In genomic region chr1:18907914-18908845, GRCh38 we compare ENCODE assay signal across 1 cellular context.
TF ChIP-seq lines count a peak whose summit lies in the region.

No MANE protein-coding gene starts in this region.

TF ChIP-seq in K562, 482 proteins besides CTCF, POLR2A, EP300 and RAD21 (continued from another document and continues in another):
- TF ChIP-seq MGA (IDR thresholded peaks at IDR 0.05) (no peak), ZNF23 (CRISPR knock-in tag; IDR thresholded peaks at IDR 0.05) (no peak), E4F1 (CRISPR knock-in tag; IDR thresholded peaks at IDR 0.05; ENCODE audit: borderline replicate concordance) (no peak), ESRRA (IDR thresholded peaks at IDR 0.05; ENCODE audit: borderline replicate concordance, low read depth) (0 out of 2 replicates have a peak, but pooled peaks have one; percentile 0), STAG1 (CRISPR knock-in tag; IDR thresholded peaks at IDR 0.05; ENCODE audit: borderline replicate concordance) (no peak), TCF3 (CRISPR knock-in tag; IDR thresholded peaks at IDR 0.05) (no peak), GABPA (tag; conservative IDR thresholded peaks at IDR 0.05; ENCODE audit: low read depth) (no peak), ZSCAN32 (CRISPR knock-in tag; IDR thresholded peaks at IDR 0.05) (no peak), ZNF57 (CRISPR knock-in tag; IDR thresholded peaks at IDR 0.05) (no peak), RBM22 (IDR thresholded peaks at IDR 0.05; ENCODE audit: low read depth, low read length, poor library complexity, severe bottlenecking) (no peak), ZBTB17 (CRISPR knock-in tag; IDR thresholded peaks at IDR 0.05) (no peak), ESRRB (CRISPR knock-in tag; IDR thresholded peaks at IDR 0.05; ENCODE audit: borderline replicate concordance) (peak; percentile 53; the same call in 1 of the 2 replicates), PTTG1 (tag; IDR thresholded peaks at IDR 0.05; ENCODE audit: low read depth) (no peak), PRPF4 (IDR thresholded peaks at IDR 0.05; ENCODE audit: insufficient read depth, low read depth, low read length, poor library complexity, severe bottlenecking) (no peak), ZBTB40 (IDR thresholded peaks at IDR 0.05) (0 out of 2 replicates have a peak, but pooled peaks have one; percentile 46), ZBTB40 (CRISPR knock-in tag; IDR thresholded peaks at IDR 0.05) (no peak), IRF9 (tag; IDR thresholded peaks at IDR 0.05) (no peak), ZNF778 (CRISPR knock-in tag; IDR thresholded peaks at IDR 0.05) (no peak), RBM15 (IDR thresholded peaks at IDR 0.05; ENCODE audit: insufficient read depth, low read length) (no peak), HLTF (IDR thresholded peaks at IDR 0.05) (no peak)
- TF ChIP-seq, protein P1, sequence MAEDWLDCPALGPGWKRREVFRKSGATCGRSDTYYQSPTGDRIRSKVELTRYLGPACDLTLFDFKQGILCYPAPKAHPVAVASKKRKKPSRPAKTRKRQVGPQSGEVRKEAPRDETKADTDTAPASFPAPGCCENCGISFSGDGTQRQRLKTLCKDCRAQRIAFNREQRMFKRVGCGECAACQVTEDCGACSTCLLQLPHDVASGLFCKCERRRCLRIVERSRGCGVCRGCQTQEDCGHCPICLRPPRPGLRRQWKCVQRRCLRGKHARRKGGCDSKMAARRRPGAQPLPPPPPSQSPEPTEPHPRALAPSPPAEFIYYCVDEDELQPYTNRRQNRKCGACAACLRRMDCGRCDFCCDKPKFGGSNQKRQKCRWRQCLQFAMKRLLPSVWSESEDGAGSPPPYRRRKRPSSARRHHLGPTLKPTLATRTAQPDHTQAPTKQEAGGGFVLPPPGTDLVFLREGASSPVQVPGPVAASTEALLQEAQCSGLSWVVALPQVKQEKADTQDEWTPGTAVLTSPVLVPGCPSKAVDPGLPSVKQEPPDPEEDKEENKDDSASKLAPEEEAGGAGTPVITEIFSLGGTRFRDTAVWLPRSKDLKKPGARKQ (CRISPR knock-in tag; IDR thresholded peaks at IDR 0.05) = no peak
- TF ChIP-seq, protein P2, sequence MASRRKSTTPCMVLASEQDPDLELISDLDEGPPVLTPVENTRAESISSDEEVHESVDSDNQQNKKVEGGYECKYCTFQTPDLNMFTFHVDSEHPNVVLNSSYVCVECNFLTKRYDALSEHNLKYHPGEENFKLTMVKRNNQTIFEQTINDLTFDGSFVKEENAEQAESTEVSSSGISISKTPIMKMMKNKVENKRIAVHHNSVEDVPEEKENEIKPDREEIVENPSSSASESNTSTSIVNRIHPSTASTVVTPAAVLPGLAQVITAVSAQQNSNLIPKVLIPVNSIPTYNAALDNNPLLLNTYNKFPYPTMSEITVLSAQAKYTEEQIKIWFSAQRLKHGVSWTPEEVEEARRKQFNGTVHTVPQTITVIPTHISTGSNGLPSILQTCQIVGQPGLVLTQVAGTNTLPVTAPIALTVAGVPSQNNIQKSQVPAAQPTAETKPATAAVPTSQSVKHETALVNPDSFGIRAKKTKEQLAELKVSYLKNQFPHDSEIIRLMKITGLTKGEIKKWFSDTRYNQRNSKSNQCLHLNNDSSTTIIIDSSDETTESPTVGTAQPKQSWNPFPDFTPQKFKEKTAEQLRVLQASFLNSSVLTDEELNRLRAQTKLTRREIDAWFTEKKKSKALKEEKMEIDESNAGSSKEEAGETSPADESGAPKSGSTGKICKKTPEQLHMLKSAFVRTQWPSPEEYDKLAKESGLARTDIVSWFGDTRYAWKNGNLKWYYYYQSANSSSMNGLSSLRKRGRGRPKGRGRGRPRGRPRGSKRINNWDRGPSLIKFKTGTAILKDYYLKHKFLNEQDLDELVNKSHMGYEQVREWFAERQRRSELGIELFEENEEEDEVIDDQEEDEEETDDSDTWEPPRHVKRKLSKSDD (conservative IDR thresholded peaks at IDR 0.05; ENCODE audit: low read length) = no peak
